7 cellular contexts compared by ENCODE assay signal in the genomic region with DNA sequence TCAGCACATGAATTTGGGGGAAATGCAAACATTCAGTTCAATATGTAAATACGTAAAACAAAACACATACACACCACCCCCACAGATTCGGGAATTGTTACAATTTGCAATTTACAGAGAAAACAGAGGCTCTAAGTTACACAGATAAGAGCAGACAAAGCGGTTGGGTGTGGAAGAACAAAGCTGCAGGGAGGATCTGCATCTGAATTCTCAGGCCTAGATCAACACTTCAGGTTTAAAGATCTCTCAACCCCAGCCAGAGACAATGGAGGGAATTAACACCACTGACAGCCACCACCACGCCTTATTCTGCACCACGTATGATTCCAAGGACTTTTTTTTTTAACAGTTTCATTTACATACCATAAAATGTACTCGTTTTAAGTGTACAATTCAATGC.
"Had no signal": no experiment of that assay in that cellular context is flagged by ENCODE, and none has a peak within 500 bp of the region (broad histone marks: within the 10 kb centered on the region; RNA-seq: fewer than 3 reads in every experiment).

No MANE protein-coding gene starts in this region.

- DNase-seq: GM23248, H7, HCEC 1CT, HFFc6, IMR-90, KG1 had no signal

- H3K27ac Mint-ChIP-seq: HFFc6 had no signal

- H3K4me3 ChIP-seq: GM23248, K562 had no signal

- H3K9ac ChIP-seq: GM23248 had no signal

- H3K4me3 Mint-ChIP-seq: HFFc6 had no signal

- ATAC-seq: K562 had no signal

- H3K27ac ChIP-seq: GM23248 had no signal

- H2AFZ ChIP-seq: GM23248 had no signal
